Comparison of ENCODE assay signal across 24 cellular contexts in the genomic region with DNA sequence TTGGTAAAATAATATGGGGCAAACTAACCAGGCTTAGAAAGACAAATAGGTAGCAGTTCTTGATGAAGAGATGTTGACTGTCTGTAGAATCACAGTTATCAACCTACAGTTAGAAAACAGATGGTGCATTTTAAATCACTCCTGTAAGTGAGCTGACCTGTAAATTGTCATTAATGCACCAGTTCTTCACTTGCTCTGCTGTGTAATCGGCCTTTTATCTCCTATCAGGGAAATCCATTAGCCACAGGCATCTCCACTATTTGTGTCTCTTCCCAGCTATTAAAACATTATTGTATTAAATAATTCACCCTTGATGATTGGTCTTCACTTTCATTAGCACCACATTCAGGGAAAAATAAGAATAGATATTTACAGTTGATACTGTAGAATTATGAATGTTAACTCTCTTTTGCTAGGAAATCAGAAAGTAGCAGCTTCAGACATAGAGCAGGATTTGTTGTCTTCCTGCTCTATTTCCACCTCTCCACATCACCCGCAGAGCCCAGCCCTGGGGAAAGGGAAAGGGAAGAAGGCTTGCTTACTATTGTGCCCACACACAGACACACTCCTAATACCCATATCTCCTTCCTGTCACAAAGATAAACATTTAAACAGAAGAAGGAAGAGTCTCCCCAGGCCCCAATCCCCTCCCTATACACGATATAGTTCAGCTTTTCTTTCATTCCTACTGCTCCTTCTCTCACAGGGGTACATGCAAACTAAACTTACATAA.
A peak's percentile ranks its signal among the peaks of the same experiment; 100 is the strongest.
DNase-seq lines count a peak whose midpoint lies in the region; ATAC-seq lines count a peak whose summit lies in the region.
"Had no signal": no experiment of that assay in that cellular context is flagged by ENCODE, and none has a peak within 500 bp of the region (broad histone marks: within the 10 kb centered on the region; RNA-seq: fewer than 3 reads in every experiment).

No MANE protein-coding gene starts in this region.

- no peak overlapping the region for H3K4me3 Mint-ChIP-seq in activated naive CD8-positive, alpha-beta T cell treated with anti-CD3 and anti-CD28 coated beads, Interleukin-2, amount 50 U/mL, for 24 hours
- H3K4me3 Mint-ChIP-seq: activated CD4-positive, alpha-beta memory T cell treated with anti-CD3 and anti-CD28 coated beads, Interleukin-2, amount 10 ng/mL, durations not matched to agents 7 days and 5 days; CD14-positive monocyte; IgD-negative memory B cell; natural killer cell; stimulated activated memory B cell treated with anti-CD40 and anti-IgM and Interleukin-4, amounts not matched to agents 10 μg/mL and 1 μg/mL and 100 μg/mL, for 72 hours had no signal

- ATAC-seq in GM21381 (IDR thresholded peaks at IDR 0.05; ENCODE audit: unreplicated experiment) (no peak), HG03097 (IDR thresholded peaks at IDR 0.05; ENCODE audit: low FRiP score, unreplicated experiment) (no peak), GM21737 (IDR thresholded peaks at IDR 0.05; ENCODE audit: unreplicated experiment) (no peak)
- ATAC-seq in activated naive CD8-positive, alpha-beta T cell treated with anti-CD3 and anti-CD28 coated beads, Interleukin-2, amount 50 U/mL, for 24 hours = no peak
- ATAC-seq: HCT116; mucosa of descending colon; natural killer cell; stimulated activated memory B cell treated with anti-CD40 and anti-IgM and Interleukin-4, amounts not matched to agents 10 μg/mL and 1 μg/mL and 100 μg/mL, for 72 hours had no signal

- H3K27me3 Mint-ChIP-seq in activated naive CD8-positive, alpha-beta T cell treated with anti-CD3 and anti-CD28 coated beads, Interleukin-2, amount 50 U/mL, for 24 hours = no peaks in the 10 kb centered on the region
- H3K27me3 Mint-ChIP-seq: activated CD4-positive, alpha-beta memory T cell treated with anti-CD3 and anti-CD28 coated beads, Interleukin-2, amount 10 ng/mL, durations not matched to agents 7 days and 5 days; IgD-negative memory B cell; stimulated activated memory B cell treated with anti-CD40 and anti-IgM and Interleukin-4, amounts not matched to agents 10 μg/mL and 1 μg/mL and 100 μg/mL, for 72 hours had no signal

- H3K36me3 Mint-ChIP-seq in activated naive CD8-positive, alpha-beta T cell treated with anti-CD3 and anti-CD28 coated beads, Interleukin-2, amount 50 U/mL, for 24 hours (ENCODE audit: low read depth) = no peaks in the 10 kb centered on the region
- H3K36me3 Mint-ChIP-seq: CD14-positive monocyte; IgD-negative memory B cell; natural killer cell; stimulated activated memory B cell treated with anti-CD40 and anti-IgM and Interleukin-4, amounts not matched to agents 10 μg/mL and 1 μg/mL and 100 μg/mL, for 72 hours had no signal

- H3K27ac Mint-ChIP-seq in activated naive CD8-positive, alpha-beta T cell treated with anti-CD3 and anti-CD28 coated beads, Interleukin-2, amount 50 U/mL, for 24 hours = no peak overlapping the region
- H3K27ac Mint-ChIP-seq: activated CD4-positive, alpha-beta memory T cell treated with anti-CD3 and anti-CD28 coated beads, Interleukin-2, amount 10 ng/mL, durations not matched to agents 7 days and 5 days; CD14-positive monocyte; natural killer cell; stimulated activated memory B cell treated with anti-CD40 and anti-IgM and Interleukin-4, amounts not matched to agents 10 μg/mL and 1 μg/mL and 100 μg/mL, for 72 hours had no signal

- H3K9me3 Mint-ChIP-seq in activated naive CD8-positive, alpha-beta T cell treated with anti-CD3 and anti-CD28 coated beads, Interleukin-2, amount 50 U/mL, for 24 hours = no peaks in the 10 kb centered on the region
- H3K9me3 Mint-ChIP-seq: activated CD4-positive, alpha-beta memory T cell treated with anti-CD3 and anti-CD28 coated beads, Interleukin-2, amount 10 ng/mL, durations not matched to agents 7 days and 5 days; CD14-positive monocyte; IgD-negative memory B cell; natural killer cell; stimulated activated memory B cell treated with anti-CD40 and anti-IgM and Interleukin-4, amounts not matched to agents 10 μg/mL and 1 μg/mL and 100 μg/mL, for 72 hours had no signal

- DNase-seq in NCI-H2171 treated with DMSO at 0.1 percent for 48 hours (lab: John Stamatoyannopoulos, UW) = peak; percentile 3
- no peak for DNase-seq in NCI-H2171 (lab: John Stamatoyannopoulos, UW)
- peak; percentile 16 for DNase-seq in amniotic epithelial cell (ENCODE audit: low read depth)
- peak; percentile 9 for DNase-seq in iPS-NIHi7 (ENCODE audit: extremely low spot score)
- no peak for DNase-seq in activated naive CD8-positive, alpha-beta T cell treated with anti-CD3 and anti-CD28 coated beads, Interleukin-2, amount 50 U/mL, for 24 hours
- DNase-seq: activated CD4-positive, alpha-beta memory T cell treated with anti-CD3 and anti-CD28 coated beads, Interleukin-2, amount 10 ng/mL, durations not matched to agents 7 days and 5 days; activated CD8-positive, alpha-beta memory T cell treated with anti-CD3 and anti-CD28 coated beads, Interleukin-2, amount 50 U/mL, for 4 hours; activated naive CD4-positive, alpha-beta T cell treated with Interleukin-2 at 50 U/mL for 16 hours; amniotic stem cell; mucosa of descending colon; natural killer cell; NCI-H1048; NCI-H446 treated with DMSO at 0.1 percent for 48 hours; occipital lobe; stimulated activated CD4-positive, alpha-beta T cell treated with anti-CD3 and anti-CD28 coated beads, Interleukin-15, amount 100 ng/mL, for 24 hours; T-helper 2 cell; trophoblast cell had no signal

- H3K4me1 Mint-ChIP-seq in activated naive CD8-positive, alpha-beta T cell treated with anti-CD3 and anti-CD28 coated beads, Interleukin-2, amount 50 U/mL, for 24 hours = peaks cover 5% of the 10 kb centered on the region
- H3K4me1 Mint-ChIP-seq: activated CD4-positive, alpha-beta memory T cell treated with anti-CD3 and anti-CD28 coated beads, Interleukin-2, amount 10 ng/mL, durations not matched to agents 7 days and 5 days; CD14-positive monocyte had no signal

Comparison
In these comparisons a context has a peak if more than half of its experiments do, and no peak if none do; other contexts are left out.
1. DNase-seq: peak in NCI-H2171 treated with DMSO at 0.1 percent for 48 hours (single experiment), amniotic epithelial cell (single experiment) and iPS-NIHi7 (single experiment); none in NCI-H2171 (single experiment) and activated naive CD8-positive, alpha-beta T cell treated with anti-CD3 and anti-CD28 coated beads, Interleukin-2, amount 50 U/mL, for 24 hours (single experiment).